8 cellular contexts compared by ENCODE assay signal in genomic region chr1:64268653-64269557, GRCh38.
DNase-seq lines count a peak whose midpoint lies in the region; ATAC-seq, FAIRE-seq and TF ChIP-seq lines count a peak whose summit lies in the region.

No MANE protein-coding gene starts in this region.

- peaks cover 12% of the 10 kb centered on the region for H3K36me3 Mint-ChIP-seq in WTC11

- no peak overlapping the region for H3K4me3 Mint-ChIP-seq in WTC11

- intact Hi-C loops in left lung (cut with DNase I), result loop anchor here in 1 of 2 donors (10.0 kb wide), 1 partner anchor 406 kb away; no protein-coding TSS in a partner anchor

- no peaks in the 10 kb centered on the region for H3K27me3 ChIP-seq in left lung

- H3K27ac Mint-ChIP-seq in WTC11, result no peak overlapping the region

- H3K4me3 ChIP-seq in left lung, result no peak overlapping the region

- ATAC-seq in HG02943 (IDR thresholded peaks at IDR 0.05; ENCODE audit: low read depth, unreplicated experiment) (peak; percentile 63), WTC11 (peak; percentile 89), left lung (peak; percentile 97), GM18520 (IDR thresholded peaks at IDR 0.05; ENCODE audit: unreplicated experiment) (no peak)

- peaks cover 6% of the 10 kb centered on the region for H3K4me1 Mint-ChIP-seq in WTC11

- peak; percentile 81 for DNase-seq in NCI-H2171 treated with DMSO at 0.1 percent for 48 hours (lab: John Stamatoyannopoulos, UW)
- peak; percentile 72 for DNase-seq in WTC11 (ENCODE audit: low spot score)
- peak; percentile 75 for DNase-seq in cerebellar cortex (ENCODE audit: low spot score)
- DNase-seq in left lung, result peak; percentile 66
- DNase-seq in stimulated activated CD4-positive, alpha-beta T cell treated with anti-CD3 and anti-CD28 coated beads, TNF-alpha, amount 100 ng/mL, for 4 hours (ENCODE audit: low read depth in 3 of 3), result peak; percentile 13 to 46 (median 25)

- peaks cover 0 to 4% of the 10 kb centered on the region in 2 donors for H3K9me3 ChIP-seq in left lung

- peaks cover 0 to 6% of the 10 kb centered on the region in 2 donors for H3K4me1 ChIP-seq in left lung

- POLR2A ChIA-PET in WTC11 (lab: Charles Lee), result no interaction called here

- no peaks in the 10 kb centered on the region for H3K36me3 ChIP-seq in left lung

- H3K27me3 Mint-ChIP-seq in WTC11 (ENCODE audit: low read depth), result peaks cover 7% of the 10 kb centered on the region

- FAIRE-seq in G401.6 (lab: Jason Lieb, UNC), result peak; percentile 90

- H3K9me3 Mint-ChIP-seq in WTC11, result peaks cover 19% of the 10 kb centered on the region

- H3K27ac ChIP-seq in left lung, result no peak overlapping the region

- peak; percentile 69 for TF ChIP-seq CTCF in WTC11 (IDR thresholded peaks at IDR 0.05)
- peak; percentile 68 to 83 for TF ChIP-seq CTCF in left lung (IDR thresholded peaks at IDR 0.05)

- CTCF ChIA-PET in WTC11 (lab: Charles Lee), result interaction anchor here (0.6 to 1.5 kb wide), 9 partner anchors 17 to 577 kb away, joined by 3 to 5 read pairs (median 4); no protein-coding TSS in a partner anchor

TF ChIP-seq in WTC11, 78 proteins besides CTCF, POLR2A, EP300 and RAD21:
- TF ChIP-seq USF2 (CRISPR knock-in tag; IDR thresholded peaks at IDR 0.05), result peak; percentile 26; the same call in 1 of the 2 replicates
- no peak for TF ChIP-seq JAZF1 (CRISPR knock-in tag; IDR thresholded peaks at IDR 0.05)
- TF ChIP-seq ATF1 (CRISPR knock-in tag; IDR thresholded peaks at IDR 0.05), result no peak

Comparison
In these comparisons a context has a peak if more than half of its experiments do, and no peak if none do; other contexts are left out.
1. DNase-seq: peak in every context shown above with its lines; median percentile 81 in NCI-H2171 treated with DMSO at 0.1 percent for 48 hours; 75 in cerebellar cortex; 72 in WTC11; 66 in left lung; 25 in stimulated activated CD4-positive, alpha-beta T cell treated with anti-CD3 and anti-CD28 coated beads, TNF-alpha, amount 100 ng/mL, for 4 hours.